Comparison of ENCODE assay signal across 33 cellular contexts in genomic region chr7:103813970-103814369, GRCh38.
"Had no signal": no experiment of that assay in that cellular context is flagged by ENCODE, and none has a peak within 500 bp of the region (broad histone marks: within the 10 kb centered on the region; RNA-seq: fewer than 3 reads in every experiment).

No MANE protein-coding gene starts in this region.

- ATAC-seq: activated naive CD4-positive, alpha-beta T cell treated with anti-CD3 and anti-CD28 coated beads, Interleukin-2, amount 50 U/mL, for 72 hours; activated naive CD8-positive, alpha-beta T cell treated with anti-CD3 and anti-CD28 coated beads, Interleukin-2, amount 50 U/mL, for 24 hours; activated T-cell treated with anti-CD3 and anti-CD28 coated beads, Interleukin-2, amount 50 U/mL, for 4 hours; activated T-cell treated with anti-CD3 and anti-CD28 coated beads, Interleukin-2, amount 50 U/mL, for 72 hours; activated T-helper 17 cell treated with anti-CD3 and anti-CD28 coated beads, Interleukin-2, amount 50 U/mL, for 72 hours; body of pancreas had no signal

- H3K27me3 ChIP-seq: adrenal gland, ascending aorta, body of pancreas, brain microvascular endothelial cell, breast epithelium, cardiac muscle cell had no signal

- H3K9me3 ChIP-seq: adrenal gland, ascending aorta, body of pancreas, breast epithelium had no signal

- FAIRE-seq: astrocyte, bronchial epithelial cell had no signal

- H3K36me3 ChIP-seq: adrenal gland, ascending aorta, brain microvascular endothelial cell, breast epithelium, cardiac muscle cell had no signal

- H3K4me3 ChIP-seq: adrenal gland, ascending aorta, body of pancreas, breast epithelium, cardiac muscle cell had no signal

- H3K4me1 ChIP-seq: adrenal gland, ascending aorta, body of pancreas, breast epithelium had no signal

- DNase-seq: activated effector memory CD4-positive, alpha-beta T cell treated with anti-CD3 and anti-CD28 coated beads, Interleukin-2, amount 50 U/mL, for 16 hours; activated effector memory CD4-positive, alpha-beta T cell treated with Interleukin-2 at 50 U/mL for 16 hours; activated gamma-delta T cell; activated gamma-delta T cell treated with Interleukin-2 at 50 U/mL for 16 hours; activated naive CD4-positive, alpha-beta T cell; activated naive CD4-positive, alpha-beta T cell treated with anti-CD3 and anti-CD28 coated beads for 36 hours; activated naive CD4-positive, alpha-beta T cell treated with anti-CD3 and anti-CD28 coated beads, Interleukin-2, amount 10 ng/mL, durations not matched to agents 7 days and 5 days; activated naive CD4-positive, alpha-beta T cell treated with anti-CD3 and anti-CD28 coated beads, Interleukin-2, amount 50 U/mL, for 16 hours; activated naive CD4-positive, alpha-beta T cell treated with Interleukin-2 at 50 U/mL for 16 hours; activated naive CD8-positive, alpha-beta T cell treated with anti-CD3 and anti-CD28 coated beads for 36 hours; activated naive CD8-positive, alpha-beta T cell treated with anti-CD3 and anti-CD28 coated beads, Interleukin-2, amount 10 ng/mL, durations not matched to agents 7 days and 5 days; activated naive CD8-positive, alpha-beta T cell treated with anti-CD3 and anti-CD28 coated beads, Interleukin-2, amount 50 U/mL, for 24 hours; activated T-cell treated with anti-CD3 and anti-CD28 coated beads, Interleukin-2, amount 50 U/mL, for 24 hours; activated T-cell treated with anti-CD3 and anti-CD28 coated beads, Interleukin-2, amount 50 U/mL, for 4 hours; activated T-cell treated with anti-CD3 and anti-CD28 coated beads, Interleukin-2, amount 50 U/mL, for 48 hours; activated T-cell treated with anti-CD3 and anti-CD28 coated beads, Interleukin-2, amount 50 U/mL, for 72 hours; adrenal gland; amniotic stem cell; amygdala; anterior cingulate cortex; aorta; body of pancreas; brain microvascular endothelial cell; caudate nucleus; central memory CD4-positive, alpha-beta T cell; cerebellar nuclear complex had no signal

- H3K27ac ChIP-seq: adrenal gland, ascending aorta, body of pancreas, brain microvascular endothelial cell, breast epithelium, cardiac muscle cell had no signal
